ENCODE assay signal across 8 cellular contexts in the genomic region with DNA sequence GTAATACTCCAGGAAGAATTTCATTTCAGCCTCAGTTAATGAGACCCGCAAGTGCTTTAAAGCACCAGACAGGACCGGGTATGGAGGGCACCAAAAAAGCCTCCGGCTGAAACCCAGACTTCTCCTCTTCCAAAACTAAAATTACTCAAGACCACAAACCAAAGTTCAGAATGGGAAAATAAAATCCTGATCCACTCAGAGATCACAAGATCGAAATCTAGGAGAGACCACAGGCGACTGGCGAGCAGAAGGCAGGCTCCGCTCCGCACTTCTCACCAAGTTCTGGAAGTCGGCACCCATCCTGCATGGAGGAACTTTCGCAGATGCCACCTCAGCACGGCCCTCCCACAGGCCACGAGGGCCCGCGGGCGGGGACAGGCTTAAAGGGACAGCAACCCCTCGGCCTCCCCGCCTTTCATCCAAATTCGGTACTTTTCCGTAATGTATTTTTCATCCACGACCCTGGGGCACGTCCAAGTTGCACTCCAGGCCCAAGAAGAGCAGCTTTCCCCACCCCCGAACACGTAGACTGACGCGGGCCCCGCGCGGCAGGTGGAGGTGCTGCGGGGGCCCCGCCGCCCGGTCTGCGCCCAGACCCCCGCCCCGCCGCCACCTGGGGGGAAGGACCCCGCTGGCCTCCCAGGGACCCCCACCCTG. TPM values are rescaled to one million over a fixed set of nuclear protein-coding genes. Genes with fewer than 3 reads are reported as not detected.
DNase-seq lines count a peak whose midpoint lies in the region; ATAC-seq and TF ChIP-seq lines count a peak whose summit lies in the region.

No MANE protein-coding gene starts in this region.

- H3K27me3 ChIP-seq in smooth muscle cell (ENCODE audit: low read depth), result no peaks in the 10 kb centered on the region

- H4K20me1 ChIP-seq in smooth muscle cell (ENCODE audit: low read depth), result peaks cover 76% of the 10 kb centered on the region

- ATAC-seq in GM21360 (IDR thresholded peaks at IDR 0.05; ENCODE audit: unreplicated experiment) (peak; percentile 45), HG02884 (IDR thresholded peaks at IDR 0.05; ENCODE audit: unreplicated experiment) (no peak)
- peak; percentile 66 to 68 for ATAC-seq in activated CD4-positive, CD25-positive, alpha-beta regulatory T cell treated with anti-CD3 and anti-CD28 coated beads, Interleukin-2, amount 50 U/mL, for 24 hours
- peak; percentile 79 for ATAC-seq in central memory CD8-positive, alpha-beta T cell (replicated peaks; ENCODE audit: extremely low read depth, poor library complexity, severe bottlenecking)

- peaks cover under 1% of the 10 kb centered on the region for H3K36me3 ChIP-seq in smooth muscle cell (ENCODE audit: low read depth)

- H3K27ac ChIP-seq in C4-2B (peak overlapping the region; percentile 99), smooth muscle cell (ENCODE audit: low read depth) (peak overlapping the region; percentile 90)

- peaks cover 53% of the 10 kb centered on the region for H3K4me1 Mint-ChIP-seq in central memory CD8-positive, alpha-beta T cell

- no peaks in the 10 kb centered on the region for H3K9me3 Mint-ChIP-seq in central memory CD8-positive, alpha-beta T cell

- H3K9me3 ChIP-seq in smooth muscle cell (replicated peaks; ENCODE audit: low read depth), result no peaks in the 10 kb centered on the region

- H3F3A ChIP-seq in smooth muscle cell (ENCODE audit: low read depth), result peaks cover 34% of the 10 kb centered on the region

- whole genome bisulfite sequencing in smooth muscle cell (ENCODE audit: low lambda C conversion rate), result 3% methylated on average over 32 of the region's 37 CpGs

- peak overlapping the region; percentile 98 for H3K4me2 ChIP-seq in smooth muscle cell

- no peaks in the 10 kb centered on the region for H3K27me3 Mint-ChIP-seq in central memory CD8-positive, alpha-beta T cell

- no peak overlapping the region for H2AFZ ChIP-seq in smooth muscle cell (ENCODE audit: low read depth)

- peaks cover 5% of the 10 kb centered on the region for H3K36me3 Mint-ChIP-seq in central memory CD8-positive, alpha-beta T cell (ENCODE audit: insufficient read depth)

- H3K9ac ChIP-seq in smooth muscle cell (ENCODE audit: low read depth), result peak overlapping the region; percentile 97

- H3K4me3 ChIP-seq in smooth muscle cell, result peak overlapping the region; percentile 70

- H3K79me2 ChIP-seq in smooth muscle cell (ENCODE audit: low read depth), result peaks cover 88% of the 10 kb centered on the region

- H3K4me3 Mint-ChIP-seq in central memory CD8-positive, alpha-beta T cell, result peak overlapping the region; percentile 85

- in situ Hi-C loops in KBM-7 (cut with MboI; ENCODE audit: low pct_unique_long_range_greater_than_20kb, low sequenced_read_pairs), result no loop called here

- peaks cover 9% of the 10 kb centered on the region for H3K4me1 ChIP-seq in smooth muscle cell (ENCODE audit: low read depth)

- H3K27ac Mint-ChIP-seq in central memory CD8-positive, alpha-beta T cell (ENCODE audit: low read depth), result peak overlapping the region; percentile 70

- peak; percentile 75 for DNase-seq in KBM-7
- DNase-seq in central memory CD8-positive, alpha-beta T cell (ENCODE audit: low spot score in 2 of 2), result peak; percentile 18
- DNase-seq in islet precursor cell, result peak; percentile 81
- DNase-seq in smooth muscle cell (lab: John Stamatoyannopoulos, UW; ENCODE audit: unreplicated experiment), result peak; percentile 47

- no peak for TF ChIP-seq CTCF in C4-2B (conservative IDR thresholded peaks at IDR 0.05)
- TF ChIP-seq CTCF in smooth muscle cell (IDR thresholded peaks at IDR 0.05; ENCODE audit: borderline replicate concordance, insufficient read depth, poor library complexity, severe bottlenecking), result no peak

RNA-seq across cellular contexts. Expression of a gene that starts 43.7 kb away (rescaled TPM):
- total RNA-seq in smooth muscle cell, result 504 and 559 TPM in 2 replicates
- polyA plus RNA-seq in smooth muscle cell, result 545 and 601 TPM in 2 replicates

RNA-seq across cellular contexts. Expression of a gene that starts 44.0 kb away (rescaled TPM):
- total RNA-seq in smooth muscle cell, result 443 and 523 TPM in 2 replicates
- 314 and 344 TPM in 2 replicates for polyA plus RNA-seq in smooth muscle cell

Comparison
In these comparisons a context has a peak if more than half of its experiments do, and no peak if none do; other contexts are left out.
1. DNase-seq: peak in every context shown above with its lines; median percentile 81 in islet precursor cell; 75 in KBM-7; 47 in smooth muscle cell; 18 in central memory CD8-positive, alpha-beta T cell.